ENCODE assay signal across 1 cellular context in genomic region chr5:136066705-136067271, GRCh38.
A peak's percentile ranks its signal among the peaks of the same experiment; 100 is the strongest.
TF ChIP-seq lines count a peak whose summit lies in the region.

No MANE protein-coding gene starts in this region.

TF ChIP-seq in HepG2, 621 proteins besides CTCF, POLR2A, EP300 and RAD21 (continued from another document and continues in another):
- peak; percentile 68 for TF ChIP-seq ZNF687 (CRISPR knock-in tag; IDR thresholded peaks at IDR 0.05)
- no peak for TF ChIP-seq SIN3B (IDR thresholded peaks at IDR 0.05; ENCODE audit: low read length)
- TF ChIP-seq ZFP91 (CRISPR knock-in tag; IDR thresholded peaks at IDR 0.05; ENCODE audit: borderline replicate concordance), result peak; percentile 49; the same call in 1 of the 2 replicates
- 0 out of 2 replicates have a peak, but pooled peaks have one; percentile 8 for TF ChIP-seq SAP130 (CRISPR knock-in tag; IDR thresholded peaks at IDR 0.05; ENCODE audit: low read depth)
- no peak for TF ChIP-seq MXD1 (CRISPR knock-in tag; IDR thresholded peaks at IDR 0.05)
- no peak for TF ChIP-seq ZNF234 (CRISPR knock-in tag; conservative IDR thresholded peaks at IDR 0.05)
- TF ChIP-seq ZNF205 (CRISPR knock-in tag; IDR thresholded peaks at IDR 0.05), result no peak
- no peak for TF ChIP-seq CAMTA2 (CRISPR knock-in tag; IDR thresholded peaks at IDR 0.05; ENCODE audit: borderline replicate concordance)
- peak; percentile 32; the same call in 1 of the 2 replicates for TF ChIP-seq PRDM15 (CRISPR knock-in tag; IDR thresholded peaks at IDR 0.05)
- TF ChIP-seq ZNF672 (CRISPR knock-in tag; IDR thresholded peaks at IDR 0.05), result no peak
- TF ChIP-seq ZNF556 (CRISPR knock-in tag; IDR thresholded peaks at IDR 0.05; ENCODE audit: borderline replicate concordance), result peak; percentile 42; the same call in 1 of the 2 replicates
- TF ChIP-seq SALL1 (CRISPR knock-in tag; IDR thresholded peaks at IDR 0.05), result peak; percentile 59; the same call in 1 of the 2 replicates
- TF ChIP-seq POLR2G (IDR thresholded peaks at IDR 0.05; ENCODE audit: low read depth, low read length), result 0 out of 2 replicates have a peak, but pooled peaks have one; percentile 28
- TF ChIP-seq ERF (CRISPR knock-in tag; IDR thresholded peaks at IDR 0.05), result 0 out of 2 replicates have a peak, but pooled peaks have one; percentile 16
- no peak for TF ChIP-seq SOX6 (IDR thresholded peaks at IDR 0.05)
- peak; percentile 33; the same call in 1 of the 2 replicates for TF ChIP-seq SOX6 (CRISPR knock-in tag; IDR thresholded peaks at IDR 0.05)
- peak; percentile 92 for TF ChIP-seq ZNF646 (CRISPR knock-in tag; IDR thresholded peaks at IDR 0.05)
- no peak for TF ChIP-seq XBP1 (CRISPR knock-in tag; IDR thresholded peaks at IDR 0.05)
- TF ChIP-seq BORCS8-MEF2B (CRISPR knock-in tag; IDR thresholded peaks at IDR 0.05), result 0 out of 2 replicates have a peak, but pooled peaks have one; percentile 33
- TF ChIP-seq ZFY (CRISPR knock-in tag; IDR thresholded peaks at IDR 0.05), result peak; percentile 55
- TF ChIP-seq THRA (CRISPR knock-in tag; IDR thresholded peaks at IDR 0.05; ENCODE audit: borderline replicate concordance), result 0 out of 2 replicates have a peak, but pooled peaks have one; percentile 11
- TF ChIP-seq ZNF142 (CRISPR knock-in tag; IDR thresholded peaks at IDR 0.05), result no peak
- TF ChIP-seq ZNF292 (CRISPR knock-in tag; IDR thresholded peaks at IDR 0.05; ENCODE audit: borderline replicate concordance, low read depth), result 0 out of 2 replicates have a peak, but pooled peaks have one; percentile 9
- TF ChIP-seq TARDBP (CRISPR knock-in tag; IDR thresholded peaks at IDR 0.05), result 0 out of 2 replicates have a peak, but pooled peaks have one; percentile 37
- peak; percentile 30; the same call in 1 of the 2 replicates for TF ChIP-seq KDM5B (CRISPR knock-in tag; IDR thresholded peaks at IDR 0.05; ENCODE audit: borderline replicate concordance)
- peak; percentile 26; the same call in 1 of the 2 replicates for TF ChIP-seq RXRB (CRISPR knock-in tag; IDR thresholded peaks at IDR 0.05; ENCODE audit: borderline replicate concordance)
- TF ChIP-seq RORA (CRISPR knock-in tag; IDR thresholded peaks at IDR 0.05), result no peak
- no peak for TF ChIP-seq NPAS2 (CRISPR knock-in tag; IDR thresholded peaks at IDR 0.05; ENCODE audit: borderline replicate concordance)
- TF ChIP-seq YEATS4 (CRISPR knock-in tag; IDR thresholded peaks at IDR 0.05; ENCODE audit: borderline replicate concordance), result no peak
- no peak for TF ChIP-seq SNAPC5 (CRISPR knock-in tag; IDR thresholded peaks at IDR 0.05; ENCODE audit: borderline replicate concordance)
- 0 out of 2 replicates have a peak, but pooled peaks have one; percentile 30 for TF ChIP-seq AHR (CRISPR knock-in tag; IDR thresholded peaks at IDR 0.05)
